ENCODE assay signal across 18 cellular contexts in genomic region chr1:30655672-30656071, GRCh38.
"Had no signal": no experiment of that assay in that cellular context is flagged by ENCODE, and none has a peak within 500 bp of the region (broad histone marks: within the 10 kb centered on the region; RNA-seq: fewer than 3 reads in every experiment).

No MANE protein-coding gene starts in this region.

- FAIRE-seq: islet of Langerhans had no signal

- H3K9me3 ChIP-seq: esophagus muscularis mucosa, gastrocnemius medialis, heart right ventricle, left lung, lower lobe of right lung, stomach, thoracic aorta, upper lobe of left lung, vagina had no signal

- H3K4me3 ChIP-seq: esophagus muscularis mucosa, gastrocnemius medialis, heart right ventricle, left lung, lower lobe of right lung, stomach, thoracic aorta, upper lobe of left lung, vagina had no signal

- H3K27ac ChIP-seq: epithelial cell of prostate, esophagus muscularis mucosa, gastrocnemius medialis, heart right ventricle, left lung, lower lobe of right lung, stomach, thoracic aorta, upper lobe of left lung, vagina had no signal

- DNase-seq: effector memory CD4-positive, alpha-beta T cell; gastrocnemius medialis; heart right ventricle; hypothalamus; left lung; lower lobe of right lung; stimulated activated CD4-positive, alpha-beta T cell treated with anti-CD3 and anti-CD28 coated beads, Interleukin-2, amount 100 ng/mL, for 24 hours; stimulated activated CD4-positive, alpha-beta T cell treated with anti-CD3 and anti-CD28 coated beads, Interleukin-4, amount 100 ng/mL, for 4 hours; stimulated activated naive CD4-positive, alpha-beta T cell; stomach; substantia nigra; upper lobe of left lung had no signal

- ATAC-seq: gastrocnemius medialis, left lung, lower lobe of right lung, sciatic nerve had no signal

- H3K4me1 ChIP-seq: gastrocnemius medialis, left lung, lower lobe of right lung had no signal

- H3K36me3 ChIP-seq: esophagus muscularis mucosa, gastrocnemius medialis, heart right ventricle, left lung, lower lobe of right lung, stomach, thoracic aorta, upper lobe of left lung, vagina had no signal

- H3K27me3 ChIP-seq: upper lobe of left lung, vagina had no signal
